Comparison of ENCODE assay signal across 8 cellular contexts in the genomic region with DNA sequence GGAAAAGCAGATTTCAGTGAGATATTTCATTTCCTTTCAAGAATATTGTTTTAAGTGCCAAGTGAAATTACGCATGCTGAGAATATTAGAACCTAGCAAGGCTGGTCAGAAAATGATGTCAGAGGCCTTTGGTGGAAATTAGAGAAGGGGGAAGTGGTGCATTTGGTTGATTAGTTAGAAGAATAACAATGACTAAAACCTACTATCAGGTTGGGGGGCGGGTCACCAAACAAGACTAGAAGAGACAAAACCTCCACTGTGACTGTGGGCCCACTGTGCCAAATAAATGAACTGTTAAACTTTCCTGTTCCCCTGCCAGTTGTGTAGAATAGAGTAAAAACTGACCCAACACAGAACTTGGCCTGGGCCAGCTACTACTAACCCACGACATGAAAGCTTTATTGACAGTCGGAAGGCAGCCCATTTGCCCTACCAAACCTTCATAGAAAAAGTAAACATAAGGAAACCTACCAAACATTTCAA. TPM values are rescaled to one million over a fixed set of nuclear protein-coding genes. Genes with fewer than 3 reads are reported as not detected.
DNase-seq lines count a peak whose midpoint lies in the region; ATAC-seq and TF ChIP-seq lines count a peak whose summit lies in the region.

No MANE protein-coding gene starts in this region.

- no peaks in the 10 kb centered on the region for H3K36me3 ChIP-seq in skeletal muscle satellite cell (ENCODE audit: insufficient read depth, low read length)

- peaks cover 31% of the 10 kb centered on the region for H3K4me1 ChIP-seq in skeletal muscle satellite cell (ENCODE audit: control insufficient read depth, insufficient read depth, low read length)

- H3K9ac ChIP-seq in skeletal muscle satellite cell (ENCODE audit: low read depth, low read length): peak overlapping the region; percentile 91

- peaks cover 17% of the 10 kb centered on the region for H3K27me3 Mint-ChIP-seq in glutamatergic neuron (ENCODE audit: unreplicated experiment)

- peaks cover 16% of the 10 kb centered on the region for H3K9me3 Mint-ChIP-seq in glutamatergic neuron (ENCODE audit: unreplicated experiment)

- no peaks in the 10 kb centered on the region for H3K27me3 ChIP-seq in skeletal muscle satellite cell (ENCODE audit: control insufficient read depth, insufficient read depth, low read length)

- no peak for TF ChIP-seq CTCF in glutamatergic neuron (IDR thresholded peaks at IDR 0.05; ENCODE audit: partially characterized antibody, unreplicated experiment)

- peaks cover 27% of the 10 kb centered on the region for H3K4me1 Mint-ChIP-seq in glutamatergic neuron (ENCODE audit: low read depth, unreplicated experiment)

- peak overlapping the region; percentile 57 for H3K27ac Mint-ChIP-seq in glutamatergic neuron (ENCODE audit: unreplicated experiment)

- no peaks in the 10 kb centered on the region for H3K36me3 Mint-ChIP-seq in glutamatergic neuron (ENCODE audit: unreplicated experiment)

- H3K4me2 ChIP-seq in skeletal muscle satellite cell (ENCODE audit: low read length): peak overlapping the region; percentile 89

- peak overlapping the region; percentile 100 for H3K4me3 Mint-ChIP-seq in glutamatergic neuron (ENCODE audit: unreplicated experiment)

- peak; percentile 11 for ATAC-seq in GM21717 (IDR thresholded peaks at IDR 0.05; ENCODE audit: unreplicated experiment)

- H3K9me3 ChIP-seq in skeletal muscle satellite cell (replicated peaks; ENCODE audit: low read length): no peaks in the 10 kb centered on the region

- H3K4me3 ChIP-seq in skeletal muscle satellite cell (ENCODE audit: low read length): peak overlapping the region; percentile 87

- peak; percentile 39 to 65 for DNase-seq in AML-193 (lab: John Stamatoyannopoulos, UW)
- peak; percentile 28 to 40 for DNase-seq in activated CD4-positive, alpha-beta T cell treated with anti-CD3 and anti-CD28 coated beads, Interleukin-2, amount 50 U/mL, for 48 hours
- no peak for DNase-seq in glutamatergic neuron
- DNase-seq in GM19240 (ENCODE audit: insufficient read length, low spot score): no peak
- no peak for DNase-seq in COR-L47 (lab: John Stamatoyannopoulos, UW)
- no peak for DNase-seq in NCI-H2227 (lab: John Stamatoyannopoulos, UW; ENCODE audit: unreplicated experiment)

RNA-seq across cellular contexts. Expression of gene RAPGEF2, which starts 2.9 kb away (rescaled TPM):
- total RNA-seq in glutamatergic neuron (ENCODE audit: unreplicated experiment): 58.4 TPM
- 26.4 and 29.5 TPM in 2 replicates for total RNA-seq in skeletal muscle satellite cell (2012; rRNA removed)

Comparison
In these comparisons a context has a peak if more than half of its experiments do, and no peak if none do; other contexts are left out.
1. DNase-seq: peak in AML-193 (2 of 2) and activated CD4-positive, alpha-beta T cell treated with anti-CD3 and anti-CD28 coated beads, Interleukin-2, amount 50 U/mL, for 48 hours (2 of 2); none in glutamatergic neuron (single experiment), GM19240 (single experiment), COR-L47 (single experiment) and NCI-H2227 (single experiment).